20 cellular contexts compared by ENCODE assay signal in genomic region chr17:61106354-61106753, GRCh38.
"Had no signal": no experiment of that assay in that cellular context is flagged by ENCODE, and none has a peak within 500 bp of the region (broad histone marks: within the 10 kb centered on the region; RNA-seq: fewer than 3 reads in every experiment).

No MANE protein-coding gene starts in this region.

- ATAC-seq: left cardiac atrium; naive thymus-derived CD8-positive, alpha-beta T cell had no signal

- H3K27ac ChIP-seq: colonic mucosa, hepatocyte, neutrophil, sigmoid colon, skin epidermis, stomach had no signal

- H3K4me2 ChIP-seq: hepatocyte had no signal

- H3K9me3 Mint-ChIP-seq: naive thymus-derived CD8-positive, alpha-beta T cell had no signal

- H3K27ac Mint-ChIP-seq: endodermal cell had no signal

- H3K27me3 Mint-ChIP-seq: naive thymus-derived CD8-positive, alpha-beta T cell had no signal

- H3K4me3 Mint-ChIP-seq: endodermal cell; naive thymus-derived CD8-positive, alpha-beta T cell had no signal

- DNase-seq: colonic mucosa; dermis blood vessel endothelial cell; endodermal cell; erythroblast; foreskin melanocyte; head of caudate nucleus; kidney; left cardiac atrium; mammary epithelial cell; naive thymus-derived CD8-positive, alpha-beta T cell; posterior cingulate gyrus; sigmoid colon; stimulated activated naive CD4-positive, alpha-beta T cell; stomach; substantia nigra; trophoblast cell had no signal

- H2AFZ ChIP-seq: hepatocyte had no signal

- FAIRE-seq: endothelial cell of umbilical vein, kidney had no signal

- H3K79me2 ChIP-seq: hepatocyte had no signal

- H3K4me1 ChIP-seq: colonic mucosa had no signal

- H3K36me3 ChIP-seq: colonic mucosa, neutrophil, sigmoid colon, stomach had no signal

- H3K9me3 ChIP-seq: colonic mucosa, neutrophil, sigmoid colon, stomach had no signal

- H3K4me1 Mint-ChIP-seq: endodermal cell; naive thymus-derived CD8-positive, alpha-beta T cell had no signal

- H3K4me3 ChIP-seq: colonic mucosa, hepatocyte, sigmoid colon, skin epidermis, stomach had no signal

- H3K27me3 ChIP-seq: colonic mucosa, hepatocyte, neutrophil, sigmoid colon, stomach had no signal
